23 cellular contexts compared by ENCODE assay signal in the genomic region with DNA sequence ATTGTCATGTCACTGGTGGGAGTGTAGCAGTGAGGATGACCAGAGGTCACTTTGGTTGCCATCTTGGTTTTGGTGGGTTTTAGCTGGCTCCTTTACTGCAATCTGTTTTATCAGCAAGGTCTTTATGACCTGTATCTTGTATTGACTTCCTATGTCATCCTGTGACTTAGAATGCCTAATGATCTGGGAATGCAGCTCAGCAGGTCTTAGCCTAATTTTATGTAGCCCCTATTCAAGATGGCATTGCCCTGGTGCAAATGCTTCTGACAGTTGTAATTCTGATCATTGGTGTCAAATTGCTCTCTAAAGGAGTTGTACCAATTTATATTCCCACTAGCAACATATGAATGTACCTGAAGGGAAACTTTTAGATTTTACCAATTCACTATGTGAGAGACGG.
DNase-seq lines count a peak whose midpoint lies in the region; ATAC-seq, FAIRE-seq and TF ChIP-seq lines count a peak whose summit lies in the region.
"Had no signal": no experiment of that assay in that cellular context is flagged by ENCODE, and none has a peak within 500 bp of the region (broad histone marks: within the 10 kb centered on the region; RNA-seq: fewer than 3 reads in every experiment).

No MANE protein-coding gene starts in this region.

- H3K4me3 ChIP-seq in bronchial epithelial cell (ENCODE audit: low read depth, low read length) (no peak overlapping the region), trophoblast cell (ENCODE audit: low read depth, low read length) (no peak overlapping the region)
- H3K4me3 ChIP-seq: BLaER1 had no signal

- TF ChIP-seq CTCF in VCaP (conservative IDR thresholded peaks at IDR 0.05) (no peak), bronchial epithelial cell (IDR thresholded peaks at IDR 0.05; ENCODE audit: insufficient read depth, low read length, severe bottlenecking) (no peak)

- H3K4ac ChIP-seq in trophoblast cell (ENCODE audit: low read depth, low read length): no peak overlapping the region

- no peak overlapping the region for H3K23ac ChIP-seq in trophoblast cell (ENCODE audit: low read length)

- H2BK120ac ChIP-seq in trophoblast cell (ENCODE audit: insufficient read depth, low read length, poor library complexity): no peak overlapping the region

- H2AFZ ChIP-seq in trophoblast cell (ENCODE audit: insufficient read depth, low read length, poor library complexity): no peak overlapping the region

- H2BK12ac ChIP-seq in trophoblast cell (ENCODE audit: low read length): no peak overlapping the region

- H3K18ac ChIP-seq in trophoblast cell (ENCODE audit: low read length): no peak overlapping the region

- no peaks in the 10 kb centered on the region for H3K79me1 ChIP-seq in trophoblast cell (ENCODE audit: low read length)

- H3K27me3 ChIP-seq in bronchial epithelial cell (ENCODE audit: control insufficient read depth, insufficient read depth, low read length) (no peaks in the 10 kb centered on the region), trophoblast cell (ENCODE audit: insufficient read depth, low read length) (no peaks in the 10 kb centered on the region)
- H3K27me3 ChIP-seq: BE2C, BLaER1 had no signal

- no peak overlapping the region for H2BK5ac ChIP-seq in trophoblast cell (ENCODE audit: low read depth, low read length, poor library complexity)

- H2AK5ac ChIP-seq in trophoblast cell (ENCODE audit: low read length): no peak overlapping the region

- H3K4me2 ChIP-seq in trophoblast cell (ENCODE audit: low read length): no peak overlapping the region
- H3K4me2 ChIP-seq: BLaER1 had no signal

- no peak overlapping the region for H4K91ac ChIP-seq in trophoblast cell (ENCODE audit: low read depth, low read length)

- no peaks in the 10 kb centered on the region for H3K79me2 ChIP-seq in trophoblast cell (ENCODE audit: control insufficient read depth, insufficient read depth, low read length, poor library complexity)

- no peak overlapping the region for H3K9ac ChIP-seq in trophoblast cell (ENCODE audit: low read length)
- H3K9ac ChIP-seq: BLaER1 had no signal

- no peak for ATAC-seq in HG03354 (IDR thresholded peaks at IDR 0.05; ENCODE audit: poor library complexity, severe bottlenecking, unreplicated experiment)

- H3K14ac ChIP-seq in trophoblast cell (ENCODE audit: low read length): no peak overlapping the region

- H3K9me3 ChIP-seq in trophoblast cell (ENCODE audit: insufficient read depth, low read depth, low read length): no peaks in the 10 kb centered on the region
- H3K9me3 ChIP-seq: BE2C, Caco-2 had no signal

- DNase-seq in bronchial epithelial cell (ENCODE audit: low read depth): peak; percentile 25
- DNase-seq in trophoblast cell: peak; percentile 74 to 83
- DNase-seq in medulla oblongata (ENCODE audit: extremely low spot score): no peak
- DNase-seq in effector CD8-positive, alpha-beta T cell (lab: John Stamatoyannopoulos, UW): no peak
- DNase-seq: 8988T; ACHN; BE2C; C1 segment of cervical spinal cord; Caco-2; Calu3; CD4-positive, alpha-beta memory T cell; CD4-positive, CD25-positive, alpha-beta regulatory T cell; CD8-positive, alpha-beta memory T cell; DMS79 treated with DMSO at 0.1 percent for 48 hours; GF-D8 had no signal

- H4K12ac ChIP-seq in trophoblast cell (ENCODE audit: low read depth, low read length): no peak overlapping the region

- H3K4me1 ChIP-seq in trophoblast cell (ENCODE audit: control insufficient read depth in 1 of 2, insufficient read depth in 2 of 2, low read length in 2 of 2): no peaks in the 10 kb centered on the region
- H3K4me1 ChIP-seq: BE2C, Caco-2 had no signal

- H3K27ac ChIP-seq in VCaP (peak overlapping the region; percentile 25; the same call in 1 of the 2 replicates), trophoblast cell (ENCODE audit: low read depth, low read length) (no peak overlapping the region)
- H3K27ac ChIP-seq: BLaER1 had no signal

- FAIRE-seq in bronchial epithelial cell (lab: Jason Lieb, UNC): no peak
- FAIRE-seq: A204.1, D721Med, G401.6, GM12891, GM19239 had no signal

- WGBS in trophoblast cell (ENCODE audit: extremely low coverage, insufficient coverage, insufficient read length): no CpG with 5 or more reads among the region's 1 CpG

- H3K36me3 ChIP-seq in bronchial epithelial cell (ENCODE audit: control insufficient read depth, insufficient read depth, low read length) (no peaks in the 10 kb centered on the region), trophoblast cell (ENCODE audit: control insufficient read depth in 1 of 2, insufficient read depth in 2 of 2, low read length in 2 of 2) (no peaks in the 10 kb centered on the region)
- H3K36me3 ChIP-seq: BE2C, BLaER1 had no signal

- no peak overlapping the region for H4K8ac ChIP-seq in trophoblast cell (ENCODE audit: low read depth, low read length)

Comparison
In these comparisons a context has a peak if more than half of its experiments do, and no peak if none do; other contexts are left out.
1. DNase-seq: peak in bronchial epithelial cell (single experiment) and trophoblast cell (2 of 2); none in medulla oblongata (single experiment) and effector CD8-positive, alpha-beta T cell (single experiment).